In genomic region chr22:37933711-37934376, GRCh38 we compare ENCODE assay signal across 8 cellular contexts. TPM values are rescaled to one million over a fixed set of nuclear protein-coding genes. Genes with fewer than 3 reads are reported as not detected.
DNase-seq lines count a peak whose midpoint lies in the region; ATAC-seq, FAIRE-seq and TF ChIP-seq lines count a peak whose summit lies in the region.

No MANE protein-coding gene starts in this region.

- no peaks in the 10 kb centered on the region for H3K36me3 ChIP-seq in neural cell (ENCODE audit: insufficient read depth, low read length)

- H3K4me3 ChIP-seq in fibroblast of the aortic adventitia (ENCODE audit: low read depth, low read length) (no peak overlapping the region), neural cell (ENCODE audit: low read length) (no peak overlapping the region)

- no peaks in the 10 kb centered on the region for H3F3A ChIP-seq in neural cell (ENCODE audit: insufficient read depth, low read length, poor library complexity, severe bottlenecking)

- no peaks in the 10 kb centered on the region for H3K79me2 ChIP-seq in neural cell (replicated peaks; ENCODE audit: insufficient read depth, low read length)

- peak; percentile 59 for ATAC-seq in GM18873 (IDR thresholded peaks at IDR 0.05; ENCODE audit: low FRiP score, unreplicated experiment)

- DNase-seq in AG20443 (ENCODE audit: low spot score), result peak; percentile 97
- peak; percentile 88 for DNase-seq in HPDE6-E6E7 (ENCODE audit: extremely low spot score)
- peak; percentile 86 for DNase-seq in RCC 7860 (ENCODE audit: low spot score)
- DNase-seq in activated T-helper 1 cell treated with anti-CD3 and anti-CD28 coated beads, Interleukin-2, amount 50 U/mL, for 16 hours (ENCODE audit: low read depth in 1 of 2, low spot score in 1 of 2), result peak; percentile 60 to 65
- peak; percentile 83 for DNase-seq in fibroblast of the aortic adventitia (ENCODE audit: low read depth)
- peak; percentile 76 for DNase-seq in stimulated activated naive CD4-positive, alpha-beta T cell treated with Interleukin-2 at 50 U/mL for 16 hours (lab: John Stamatoyannopoulos, UW)

- TF ChIP-seq EP300 in neural cell (conservative IDR thresholded peaks at IDR 0.05; ENCODE audit: poor library complexity, severe bottlenecking), result no peak

- H3K9me3 ChIP-seq in neural cell (ENCODE audit: low read length), result no peaks in the 10 kb centered on the region

- peak; percentile 18 for TF ChIP-seq RAD21 in neural cell (conservative IDR thresholded peaks at IDR 0.05)

- no peak overlapping the region for H3K4me2 ChIP-seq in neural cell (ENCODE audit: low read length)

- peak; percentile 86 for FAIRE-seq in RCC 7860 (lab: Jason Lieb, UNC)

- no peaks in the 10 kb centered on the region for H3K27me3 ChIP-seq in neural cell (ENCODE audit: insufficient read depth, low read depth, low read length)

- TF ChIP-seq CTCF in fibroblast of the aortic adventitia (IDR thresholded peaks at IDR 0.05; ENCODE audit: insufficient read depth, low read length), result peak; percentile 96
- peak; percentile 66 for TF ChIP-seq CTCF in neural cell (IDR thresholded peaks at IDR 0.05; ENCODE audit: poor library complexity, severe bottlenecking)

- H3K9me2 ChIP-seq in neural cell (ENCODE audit: insufficient read depth, low read length), result no peaks in the 10 kb centered on the region

- H2AFZ ChIP-seq in neural cell (ENCODE audit: low read depth, low read length), result no peak overlapping the region

- no peaks in the 10 kb centered on the region for H4K20me1 ChIP-seq in neural cell (ENCODE audit: insufficient read depth)

- no peak overlapping the region for H3K9ac ChIP-seq in neural cell (ENCODE audit: low read length)

- no peak overlapping the region for H3K27ac ChIP-seq in neural cell (ENCODE audit: low read length)

TF ChIP-seq in neural cell, 6 proteins besides CTCF, POLR2A, EP300 and RAD21:
- TF ChIP-seq SMC3 (conservative IDR thresholded peaks at IDR 0.05; ENCODE audit: poor library complexity) (peak; percentile 42), MXI1 (conservative IDR thresholded peaks at IDR 0.05; ENCODE audit: poor library complexity, severe bottlenecking) (no peak), TAF1 (IDR thresholded peaks at IDR 0.05; ENCODE audit: low read depth) (no peak), EZH2 (IDR thresholded peaks at IDR 0.05; ENCODE audit: borderline replicate concordance, insufficient read depth, low read length, poor library complexity, severe bottlenecking) (no peak), REST (IDR thresholded peaks at IDR 0.05; ENCODE audit: borderline replicate concordance) (no peak)

RNA-seq across cellular contexts. Expression of gene C22orf23, which starts 19.6 kb away (rescaled TPM):
- total RNA-seq in fibroblast of the aortic adventitia (ENCODE audit: low replicate concordance), result 0.54 TPM in 1 of 2 replicates, not detected in the other
- 1.0 and 1.3 TPM in 2 replicates for polyA plus RNA-seq in neural cell
- polyA minus RNA-seq in neural cell, result 0.97 and 1.3 TPM in 2 replicates

RNA-seq across cellular contexts. Expression of gene POLR2F, which starts 19.7 kb away (rescaled TPM):
- 18.3 and 112 TPM in 2 replicates for total RNA-seq in fibroblast of the aortic adventitia (ENCODE audit: low replicate concordance)
- 170 and 195 TPM in 2 replicates for polyA plus RNA-seq in neural cell
- polyA minus RNA-seq in neural cell, result 33.8 and 54.3 TPM in 2 replicates

RNA-seq across cellular contexts. Expression of gene MICALL1, which starts 27.7 kb away (rescaled TPM):
- 13.2 and 24.7 TPM in 2 replicates for total RNA-seq in fibroblast of the aortic adventitia (ENCODE audit: low replicate concordance)
- 11.4 and 13.0 TPM in 2 replicates for polyA plus RNA-seq in neural cell
- polyA minus RNA-seq in neural cell, result 24.8 and 27.3 TPM in 2 replicates

RNA-seq across cellular contexts. Expression of gene SOX10, which starts 50.5 kb away (rescaled TPM):
- not detected in 2 replicates for total RNA-seq in fibroblast of the aortic adventitia (ENCODE audit: low replicate concordance)
- not detected in 2 replicates for polyA plus RNA-seq in neural cell
- polyA minus RNA-seq in neural cell, result not detected in 2 replicates
